ENCODE assay signal across 8 cellular contexts in genomic region chr12:71661977-71662522, GRCh38. TPM values are rescaled to one million over a fixed set of nuclear protein-coding genes. Genes with fewer than 3 reads are reported as not detected.
DNase-seq lines count a peak whose midpoint lies in the region; ATAC-seq and TF ChIP-seq lines count a peak whose summit lies in the region.

No MANE protein-coding gene starts in this region.

- peak overlapping the region; percentile 99 to 100 (median 100) for H3K27ac Mint-ChIP-seq in naive B cell

- peaks cover 34 to 49% (median 43%) of the 10 kb centered on the region in 3 donors for H3K4me1 Mint-ChIP-seq in naive B cell

- H3K9me3 ChIP-seq in KOPT-K1 (ENCODE audit: insufficient read depth, low read length, poor library complexity, severe bottlenecking): no peaks in the 10 kb centered on the region

- H3K4me3 Mint-ChIP-seq in naive B cell: peak overlapping the region; percentile 91 to 100 (median 99)

- no peaks in the 10 kb centered on the region for H3K9me3 Mint-ChIP-seq in naive B cell

- H3K36me3 Mint-ChIP-seq in naive B cell: peaks cover 16 to 18% of the 10 kb centered on the region in 2 donors

- peaks cover 35% of the 10 kb centered on the region for H3K36me3 ChIP-seq in KOPT-K1 (ENCODE audit: insufficient read depth, low read length)

- no peaks in the 10 kb centered on the region for H3K27me3 Mint-ChIP-seq in naive B cell

- peak overlapping the region; percentile 78 for H3K27ac ChIP-seq in KOPT-K1 (ENCODE audit: low read depth, low read length, poor library complexity, severe bottlenecking)

- ATAC-seq in naive B cell (ENCODE audit: low read depth in 2 of 2) (no peak), HG03039 (IDR thresholded peaks at IDR 0.05; ENCODE audit: unreplicated experiment) (no peak)

- DNase-seq in AG09319 (ENCODE audit: extremely low read depth, low read depth) (peak; percentile 20), dedifferentiated amniotic fluid mesenchymal stem cell (ENCODE audit: extremely low spot score) (peak; percentile 62), naive B cell (no peak), GM19238 (ENCODE audit: insufficient read length, low spot score) (no peak), COLO829 (ENCODE audit: low spot score) (no peak)
- DNase-seq in stimulated activated CD4-positive, alpha-beta T cell treated with anti-CD3 and anti-CD28 coated beads, Interleukin-4, amount 100 ng/mL, for 4 hours: no peak

- TF ChIP-seq CTCF in AG09319 (IDR thresholded peaks at IDR 0.05; ENCODE audit: low read depth, low read length): no peak

RNA-seq across cellular contexts. Expression of gene ZFC3H1, which starts 1.6 kb away (rescaled TPM):
- 10 to 100 TPM; 22.9 to 46.9 (median 38.3) TPM for polyA plus RNA-seq in naive B cell (ENCODE audit: low read depth in 6 of 6)

RNA-seq across cellular contexts. Expression of gene THAP2, which starts 2.1 kb away (rescaled TPM):
- polyA plus RNA-seq in naive B cell (ENCODE audit: low read depth in 6 of 6): 10 to 100 TPM in 5 of 6 donors, 1 to 10 TPM in 1; 6.0 to 17.7 (median 12.2) TPM

RNA-seq across cellular contexts. Expression of gene TMEM19, which starts 23.8 kb away (rescaled TPM):
- polyA plus RNA-seq in naive B cell (ENCODE audit: low read depth in 6 of 6): 100 to 1,000 TPM; 166 to 231 (median 193) TPM

Comparison
In these comparisons a context has a peak if more than half of its experiments do, and no peak if none do; other contexts are left out.
1. DNase-seq: peak in AG09319 (single experiment) and dedifferentiated amniotic fluid mesenchymal stem cell (single experiment); none in naive B cell (single experiment), GM19238 (single experiment), COLO829 (single experiment) and stimulated activated CD4-positive, alpha-beta T cell treated with anti-CD3 and anti-CD28 coated beads, Interleukin-4, amount 100 ng/mL, for 4 hours (0 of 2).